In the genomic region with DNA sequence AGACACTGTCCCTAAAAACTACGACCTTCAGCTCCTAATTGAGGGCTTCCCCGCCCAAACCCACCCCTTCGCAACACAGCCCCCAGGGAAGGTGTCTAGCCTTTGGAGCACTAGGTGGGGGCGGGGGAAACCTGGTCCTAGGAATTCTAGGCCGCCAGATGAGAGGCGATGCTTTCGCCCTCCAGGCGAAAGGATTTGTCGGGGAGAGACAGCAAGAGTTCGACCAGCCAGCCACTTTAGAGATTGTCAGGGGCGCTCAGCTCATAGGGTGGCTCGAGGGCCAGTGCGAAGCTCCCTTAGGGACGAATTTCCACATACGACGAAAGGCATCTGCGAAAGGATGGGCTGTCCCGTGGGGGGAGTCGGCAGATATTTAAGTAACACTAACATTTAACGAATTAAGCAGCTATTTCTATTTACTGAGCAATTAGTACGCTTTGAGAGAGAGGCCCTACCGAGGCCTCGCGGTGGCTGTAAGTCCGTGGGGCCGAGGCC, we compare ENCODE assay signal across 1 cellular context.
TF ChIP-seq lines count a peak whose summit lies in the region.

No MANE protein-coding gene starts in this region.

TF ChIP-seq in GM23338, 12 proteins besides CTCF, POLR2A, EP300 and RAD21 (continued from another document):
- TF ChIP-seq, protein P1, sequence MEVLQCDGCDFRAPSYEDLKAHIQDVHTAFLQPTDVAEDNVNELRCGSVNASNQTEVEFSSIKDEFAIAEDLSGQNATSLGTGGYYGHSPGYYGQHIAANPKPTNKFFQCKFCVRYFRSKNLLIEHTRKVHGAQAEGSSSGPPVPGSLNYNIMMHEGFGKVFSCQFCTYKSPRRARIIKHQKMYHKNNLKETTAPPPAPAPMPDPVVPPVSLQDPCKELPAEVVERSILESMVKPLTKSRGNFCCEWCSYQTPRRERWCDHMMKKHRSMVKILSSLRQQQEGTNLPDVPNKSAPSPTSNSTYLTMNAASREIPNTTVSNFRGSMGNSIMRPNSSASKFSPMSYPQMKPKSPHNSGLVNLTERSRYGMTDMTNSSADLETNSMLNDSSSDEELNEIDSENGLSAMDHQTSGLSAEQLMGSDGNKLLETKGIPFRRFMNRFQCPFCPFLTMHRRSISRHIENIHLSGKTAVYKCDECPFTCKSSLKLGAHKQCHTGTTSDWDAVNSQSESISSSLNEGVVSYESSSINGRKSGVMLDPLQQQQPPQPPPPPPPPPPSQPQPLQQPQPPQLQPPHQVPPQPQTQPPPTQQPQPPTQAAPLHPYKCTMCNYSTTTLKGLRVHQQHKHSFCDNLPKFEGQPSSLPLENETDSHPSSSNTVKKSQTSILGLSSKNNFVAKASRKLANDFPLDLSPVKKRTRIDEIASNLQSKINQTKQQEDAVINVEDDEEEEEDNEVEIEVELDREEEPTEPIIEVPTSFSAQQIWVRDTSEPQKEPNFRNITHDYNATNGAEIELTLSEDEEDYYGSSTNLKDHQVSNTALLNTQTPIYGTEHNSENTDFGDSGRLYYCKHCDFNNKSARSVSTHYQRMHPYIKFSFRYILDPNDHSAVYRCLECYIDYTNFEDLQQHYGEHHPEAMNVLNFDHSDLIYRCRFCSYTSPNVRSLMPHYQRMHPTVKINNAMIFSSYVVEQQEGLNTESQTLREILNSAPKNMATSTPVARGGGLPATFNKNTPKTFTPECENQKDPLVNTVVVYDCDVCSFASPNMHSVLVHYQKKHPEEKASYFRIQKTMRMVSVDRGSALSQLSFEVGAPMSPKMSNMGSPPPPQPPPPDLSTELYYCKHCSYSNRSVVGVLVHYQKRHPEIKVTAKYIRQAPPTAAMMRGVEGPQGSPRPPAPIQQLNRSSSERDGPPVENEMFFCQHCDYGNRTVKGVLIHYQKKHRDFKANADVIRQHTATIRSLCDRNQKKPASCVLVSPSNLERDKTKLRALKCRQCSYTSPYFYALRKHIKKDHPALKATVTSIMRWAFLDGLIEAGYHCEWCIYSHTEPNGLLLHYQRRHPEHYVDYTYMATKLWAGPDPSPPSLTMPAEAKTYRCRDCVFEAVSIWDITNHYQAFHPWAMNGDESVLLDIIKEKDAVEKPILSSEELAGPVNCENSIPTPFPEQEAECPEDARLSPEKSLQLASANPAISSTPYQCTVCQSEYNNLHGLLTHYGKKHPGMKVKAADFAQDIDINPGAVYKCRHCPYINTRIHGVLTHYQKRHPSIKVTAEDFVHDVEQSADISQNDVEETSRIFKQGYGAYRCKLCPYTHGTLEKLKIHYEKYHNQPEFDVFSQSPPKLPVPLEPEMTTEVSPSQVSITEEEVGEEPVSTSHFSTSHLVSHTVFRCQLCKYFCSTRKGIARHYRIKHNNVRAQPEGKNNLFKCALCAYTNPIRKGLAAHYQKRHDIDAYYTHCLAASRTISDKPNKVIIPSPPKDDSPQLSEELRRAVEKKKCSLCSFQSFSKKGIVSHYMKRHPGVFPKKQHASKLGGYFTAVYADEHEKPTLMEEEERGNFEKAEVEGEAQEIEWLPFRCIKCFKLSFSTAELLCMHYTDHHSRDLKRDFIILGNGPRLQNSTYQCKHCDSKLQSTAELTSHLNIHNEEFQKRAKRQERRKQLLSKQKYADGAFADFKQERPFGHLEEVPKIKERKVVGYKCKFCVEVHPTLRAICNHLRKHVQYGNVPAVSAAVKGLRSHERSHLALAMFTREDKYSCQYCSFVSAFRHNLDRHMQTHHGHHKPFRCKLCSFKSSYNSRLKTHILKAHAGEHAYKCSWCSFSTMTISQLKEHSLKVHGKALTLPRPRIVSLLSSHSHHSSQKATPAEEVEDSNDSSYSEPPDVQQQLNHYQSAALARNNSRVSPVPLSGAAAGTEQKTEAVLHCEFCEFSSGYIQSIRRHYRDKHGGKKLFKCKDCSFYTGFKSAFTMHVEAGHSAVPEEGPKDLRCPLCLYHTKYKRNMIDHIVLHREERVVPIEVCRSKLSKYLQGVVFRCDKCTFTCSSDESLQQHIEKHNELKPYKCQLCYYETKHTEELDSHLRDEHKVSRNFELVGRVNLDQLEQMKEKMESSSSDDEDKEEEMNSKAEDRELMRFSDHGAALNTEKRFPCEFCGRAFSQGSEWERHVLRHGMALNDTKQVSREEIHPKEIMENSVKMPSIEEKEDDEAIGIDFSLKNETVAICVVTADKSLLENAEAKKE (CRISPR knock-in tag; IDR thresholded peaks at IDR 0.05), result no peak
- TF ChIP-seq, protein P2, sequence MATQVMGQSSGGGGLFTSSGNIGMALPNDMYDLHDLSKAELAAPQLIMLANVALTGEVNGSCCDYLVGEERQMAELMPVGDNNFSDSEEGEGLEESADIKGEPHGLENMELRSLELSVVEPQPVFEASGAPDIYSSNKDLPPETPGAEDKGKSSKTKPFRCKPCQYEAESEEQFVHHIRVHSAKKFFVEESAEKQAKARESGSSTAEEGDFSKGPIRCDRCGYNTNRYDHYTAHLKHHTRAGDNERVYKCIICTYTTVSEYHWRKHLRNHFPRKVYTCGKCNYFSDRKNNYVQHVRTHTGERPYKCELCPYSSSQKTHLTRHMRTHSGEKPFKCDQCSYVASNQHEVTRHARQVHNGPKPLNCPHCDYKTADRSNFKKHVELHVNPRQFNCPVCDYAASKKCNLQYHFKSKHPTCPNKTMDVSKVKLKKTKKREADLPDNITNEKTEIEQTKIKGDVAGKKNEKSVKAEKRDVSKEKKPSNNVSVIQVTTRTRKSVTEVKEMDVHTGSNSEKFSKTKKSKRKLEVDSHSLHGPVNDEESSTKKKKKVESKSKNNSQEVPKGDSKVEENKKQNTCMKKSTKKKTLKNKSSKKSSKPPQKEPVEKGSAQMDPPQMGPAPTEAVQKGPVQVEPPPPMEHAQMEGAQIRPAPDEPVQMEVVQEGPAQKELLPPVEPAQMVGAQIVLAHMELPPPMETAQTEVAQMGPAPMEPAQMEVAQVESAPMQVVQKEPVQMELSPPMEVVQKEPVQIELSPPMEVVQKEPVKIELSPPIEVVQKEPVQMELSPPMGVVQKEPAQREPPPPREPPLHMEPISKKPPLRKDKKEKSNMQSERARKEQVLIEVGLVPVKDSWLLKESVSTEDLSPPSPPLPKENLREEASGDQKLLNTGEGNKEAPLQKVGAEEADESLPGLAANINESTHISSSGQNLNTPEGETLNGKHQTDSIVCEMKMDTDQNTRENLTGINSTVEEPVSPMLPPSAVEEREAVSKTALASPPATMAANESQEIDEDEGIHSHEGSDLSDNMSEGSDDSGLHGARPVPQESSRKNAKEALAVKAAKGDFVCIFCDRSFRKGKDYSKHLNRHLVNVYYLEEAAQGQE (IDR thresholded peaks at IDR 0.05; ENCODE audit: unreplicated experiment), result no peak
- TF ChIP-seq, protein P3, sequence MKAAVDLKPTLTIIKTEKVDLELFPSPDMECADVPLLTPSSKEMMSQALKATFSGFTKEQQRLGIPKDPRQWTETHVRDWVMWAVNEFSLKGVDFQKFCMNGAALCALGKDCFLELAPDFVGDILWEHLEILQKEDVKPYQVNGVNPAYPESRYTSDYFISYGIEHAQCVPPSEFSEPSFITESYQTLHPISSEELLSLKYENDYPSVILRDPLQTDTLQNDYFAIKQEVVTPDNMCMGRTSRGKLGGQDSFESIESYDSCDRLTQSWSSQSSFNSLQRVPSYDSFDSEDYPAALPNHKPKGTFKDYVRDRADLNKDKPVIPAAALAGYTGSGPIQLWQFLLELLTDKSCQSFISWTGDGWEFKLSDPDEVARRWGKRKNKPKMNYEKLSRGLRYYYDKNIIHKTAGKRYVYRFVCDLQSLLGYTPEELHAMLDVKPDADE (IDR thresholded peaks at IDR 0.05), result no peak
- TF ChIP-seq NANOG (IDR thresholded peaks at IDR 0.05; ENCODE audit: borderline replicate concordance) (no peak), ZNF331 (CRISPR knock-in tag; IDR thresholded peaks at IDR 0.05; ENCODE audit: low read depth) (no peak)
TF ChIP-seq in GM23338: peak in this region for 0.
